Comparison of ENCODE assay signal across 1 cellular context in the genomic region with DNA sequence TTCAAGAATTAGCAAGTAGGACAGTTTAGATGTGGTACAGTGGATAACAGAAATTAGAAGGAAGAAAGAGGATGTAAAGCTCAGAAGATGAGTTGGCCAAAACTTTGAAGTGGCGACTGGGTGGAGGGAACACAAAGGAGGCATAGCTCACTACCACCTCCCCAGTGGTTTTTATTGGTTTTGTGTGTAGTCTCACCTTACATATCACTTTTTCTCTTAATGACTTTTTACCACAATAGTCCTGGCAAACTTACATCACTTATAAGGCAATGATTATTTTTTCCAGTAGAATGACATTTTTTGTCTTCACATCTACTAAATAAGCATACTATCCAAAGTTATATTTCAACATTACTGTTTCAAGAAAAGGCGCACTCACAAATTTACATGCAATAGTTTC.
TF ChIP-seq lines count a peak whose summit lies in the region.

No MANE protein-coding gene starts in this region.

TF ChIP-seq in IMR-90, 13 proteins besides CTCF, POLR2A, EP300 and RAD21 (continued from another document):
- TF ChIP-seq, protein P1, sequence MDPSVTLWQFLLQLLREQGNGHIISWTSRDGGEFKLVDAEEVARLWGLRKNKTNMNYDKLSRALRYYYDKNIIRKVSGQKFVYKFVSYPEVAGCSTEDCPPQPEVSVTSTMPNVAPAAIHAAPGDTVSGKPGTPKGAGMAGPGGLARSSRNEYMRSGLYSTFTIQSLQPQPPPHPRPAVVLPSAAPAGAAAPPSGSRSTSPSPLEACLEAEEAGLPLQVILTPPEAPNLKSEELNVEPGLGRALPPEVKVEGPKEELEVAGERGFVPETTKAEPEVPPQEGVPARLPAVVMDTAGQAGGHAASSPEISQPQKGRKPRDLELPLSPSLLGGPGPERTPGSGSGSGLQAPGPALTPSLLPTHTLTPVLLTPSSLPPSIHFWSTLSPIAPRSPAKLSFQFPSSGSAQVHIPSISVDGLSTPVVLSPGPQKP (IDR thresholded peaks at IDR 0.05; ENCODE audit: borderline replicate concordance, low read depth, low read length), result no peak
- TF ChIP-seq SMC3 (IDR thresholded peaks at IDR 0.05; ENCODE audit: low read depth, low read length), result no peak
- no peak for TF ChIP-seq MXI1 (IDR thresholded peaks at IDR 0.05; ENCODE audit: borderline replicate concordance, low read depth, low read length)
- no peak for TF ChIP-seq FOS (IDR thresholded peaks at IDR 0.05; ENCODE audit: low read depth, low read length)
